Comparison of ENCODE assay signal across 18 cellular contexts in genomic region chr18:70335892-70336726, GRCh38. TPM values are rescaled to one million over a fixed set of nuclear protein-coding genes. Genes with fewer than 3 reads are reported as not detected.
DNase-seq lines count a peak whose midpoint lies in the region; ATAC-seq and TF ChIP-seq lines count a peak whose summit lies in the region.
"Had no signal": no experiment of that assay in that cellular context is flagged by ENCODE, and none has a peak within 500 bp of the region (broad histone marks: within the 10 kb centered on the region; RNA-seq: fewer than 3 reads in every experiment).

No MANE protein-coding gene starts in this region.

- H3K14ac ChIP-seq in IMR-90 (replicated peaks; ENCODE audit: low read depth, low read length) (peak overlapping the region; percentile 89), mesenchymal stem cell (ENCODE audit: low read length in 2 of 2) (no peak overlapping the region)

- H3K27ac ChIP-seq in IMR-90 (ENCODE audit: insufficient read depth, low read length) (no peak overlapping the region), mesenchymal stem cell (ENCODE audit: low read length, poor library complexity, severe bottlenecking) (peak overlapping the region; percentile 48)

- intact Hi-C loops in Calu3 (cut with micrococcal nuclease; ENCODE audit: unreplicated experiment), result loop anchor here (5.0 kb wide), 2 partner anchors 44 to 46 kb away; no protein-coding TSS in a partner anchor
- intact Hi-C loops in IMR-90 (cut with micrococcal nuclease), result no loop called here

- peak overlapping the region in 1 of 2 experiments; percentile 38 for H2BK12ac ChIP-seq in mesenchymal stem cell (ENCODE audit: low read length in 2 of 2)

- H3K36me3 ChIP-seq in IMR-90 (ENCODE audit: control insufficient read depth, insufficient read depth, low read length) (peaks cover 3% of the 10 kb centered on the region; the same call in 1 of the 2 replicates), mesenchymal stem cell (ENCODE audit: control insufficient read depth in 1 of 2, insufficient read depth in 2 of 2, low read depth in 1 of 2, low read length in 2 of 2) (peaks cover 3 to 61% of the 10 kb centered on the region in 2 experiments)

- H3K4me1 ChIP-seq in IMR-90 (ENCODE audit: control insufficient read depth, insufficient read depth, low read length) (peaks cover 6% of the 10 kb centered on the region; the same call in 1 of the 2 replicates), mesenchymal stem cell (ENCODE audit: control insufficient read depth, insufficient read depth, low read depth, low read length) (no peaks in the 10 kb centered on the region)

- no peak for DNase-seq in Calu3
- no peak for DNase-seq in IMR-90
- DNase-seq in chondrocyte (ENCODE audit: low spot score), result no peak
- DNase-seq in mesenchymal stem cell, result peak; percentile 26
- DNase-seq in T-cell, result no peak
- no peak for DNase-seq in stimulated activated CD4-positive, alpha-beta T cell treated with anti-CD3 and anti-CD28 coated beads, Interleukin-2, amount 100 ng/mL, for 24 hours
- DNase-seq: activated gamma-delta T cell; CD4-positive, alpha-beta memory T cell; DND-41; effector memory CD8-positive, alpha-beta T cell; natural killer cell; NCI-H2107; NCI-H524; SHP77 treated with DMSO at 0.1 percent for 48 hours; stimulated activated CD4-positive, alpha-beta T cell treated with anti-CD3 and anti-CD28 coated beads, Interleukin-12 subunit alpha, Interleukin-12 subunit beta, amount 100 ng/mL, for 4 hours; T-helper 17 cell had no signal

- no peak overlapping the region for H3K56ac ChIP-seq in IMR-90 (ENCODE audit: extremely low read depth, insufficient read depth, low read length)

- H3K9me3 Mint-ChIP-seq in Calu3 (ENCODE audit: low read depth, unreplicated experiment) (no peaks in the 10 kb centered on the region), chondrocyte (ENCODE audit: low read depth) (peaks cover 8% of the 10 kb centered on the region), T-cell (peaks cover 0 to 7% (median 7%) of the 10 kb centered on the region in 3 donors)
- H3K9me3 Mint-ChIP-seq: natural killer cell had no signal

- H4K5ac ChIP-seq in IMR-90 (ENCODE audit: low read depth, low read length), result no peak overlapping the region

- H2AFZ ChIP-seq in IMR-90 (replicated peaks; ENCODE audit: low read length, poor library complexity), result no peak overlapping the region
- no peak overlapping the region for H2AFZ ChIP-seq in mesenchymal stem cell (ENCODE audit: low read depth, low read length)

- H3K27me3 ChIP-seq in IMR-90 (ENCODE audit: control insufficient read depth, insufficient read depth, low read length), result no peaks in the 10 kb centered on the region
- H3K27me3 ChIP-seq in mesenchymal stem cell (ENCODE audit: control insufficient read depth in 1 of 2, insufficient read depth in 1 of 2, low read length in 2 of 2), result no peaks in the 10 kb centered on the region

- no CpG with 5 or more reads among the region's 5 CpGs for WGBS in IMR-90 (ENCODE audit: extremely low coverage in 2 of 2, insufficient read length in 1 of 2), 2 experiments
- 85% methylated on average over 4 of the region's 5 CpGs for whole genome bisulfite sequencing in mesenchymal stem cell

- H2AK9ac ChIP-seq in IMR-90 (replicated peaks; ENCODE audit: low read depth, low read length, poor library complexity), result no peak overlapping the region

- peak overlapping the region; percentile 62 for H3K4ac ChIP-seq in IMR-90 (ENCODE audit: low read depth, low read length)
- H3K4ac ChIP-seq in mesenchymal stem cell (ENCODE audit: low read depth in 1 of 2, low read length in 2 of 2), result no peak overlapping the region

- H3K9me1 ChIP-seq in IMR-90 (ENCODE audit: insufficient read depth, low read length), result peaks cover 11% of the 10 kb centered on the region

- TF ChIP-seq POLR2A in IMR-90 (IDR thresholded peaks at IDR 0.05; ENCODE audit: low read depth, low read length), result no peak

- H2BK5ac ChIP-seq in IMR-90 (ENCODE audit: low read depth, low read length, poor library complexity, severe bottlenecking), result peak overlapping the region; percentile 38
- no peak overlapping the region for H2BK5ac ChIP-seq in mesenchymal stem cell (ENCODE audit: low read depth, low read length, poor library complexity, severe bottlenecking)

- peak overlapping the region; percentile 63 for H2AK5ac ChIP-seq in IMR-90 (ENCODE audit: low read depth, low read length)
- H2AK5ac ChIP-seq in mesenchymal stem cell (ENCODE audit: low read length, severe bottlenecking), result peak overlapping the region; percentile 82

- TF ChIP-seq RAD21 in IMR-90 (IDR thresholded peaks at IDR 0.05; ENCODE audit: low read length), result no peak

- H3K79me1 ChIP-seq in IMR-90 (ENCODE audit: low read depth in 1 of 2, low read length in 2 of 2), result peaks cover 14 to 40% of the 10 kb centered on the region in 2 experiments
- peaks cover 6% of the 10 kb centered on the region for H3K79me1 ChIP-seq in mesenchymal stem cell (replicated peaks; ENCODE audit: low read length, poor library complexity, severe bottlenecking)

- H3K9me3 ChIP-seq in IMR-90 (ENCODE audit: control insufficient read depth, insufficient read depth, low read length), result peaks cover 5% of the 10 kb centered on the region; the same call in 1 of the 2 replicates
- peaks cover 18% of the 10 kb centered on the region for H3K9me3 ChIP-seq in mesenchymal stem cell (ENCODE audit: control insufficient read depth, low read length)

- CTCF ChIA-PET in Calu3 (lab: Charles Lee), result no interaction called here
- CTCF ChIA-PET in IMR-90 (lab: Yijun Ruan, JAX), result no interaction called here
- CTCF ChIA-PET in T-cell (lab: Charles Lee), result no interaction called here

- H3K27ac Mint-ChIP-seq in Calu3 (ENCODE audit: unreplicated experiment) (peak overlapping the region; percentile 90), chondrocyte (ENCODE audit: unreplicated experiment) (peak overlapping the region; percentile 34), T-cell (no peak overlapping the region)
- H3K27ac Mint-ChIP-seq: CD4-positive, alpha-beta memory T cell; natural killer cell; T-helper 17 cell had no signal

- in situ Hi-C loops in IMR-90 (cut with MboI; ENCODE audit: low sequenced_read_pairs), result no loop called here

- H2BK120ac ChIP-seq in IMR-90 (ENCODE audit: low read depth, low read length) (peak overlapping the region; percentile 73), mesenchymal stem cell (ENCODE audit: low read depth, low read length) (no peak overlapping the region)

- H4K20me1 ChIP-seq in IMR-90 (ENCODE audit: insufficient read depth, low read length), result no peaks in the 10 kb centered on the region

- H3K9ac ChIP-seq in IMR-90 (ENCODE audit: low read depth, low read length) (no peak overlapping the region), mesenchymal stem cell (ENCODE audit: low read length) (no peak overlapping the region)

- peak overlapping the region; percentile 81 for H2BK20ac ChIP-seq in IMR-90 (ENCODE audit: low read depth, low read length)

- peak overlapping the region; percentile 70; the same call in 1 of the 2 replicates for H4K91ac ChIP-seq in IMR-90 (ENCODE audit: insufficient read depth, low read depth, low read length)
- H4K91ac ChIP-seq in mesenchymal stem cell (ENCODE audit: low read length), result peak overlapping the region; percentile 12

- H3K18ac ChIP-seq in IMR-90 (ENCODE audit: low read depth, low read length) (peak overlapping the region; percentile 38; the same call in 1 of the 2 replicates), mesenchymal stem cell (ENCODE audit: low read depth in 1 of 2, low read length in 2 of 2) (no peak overlapping the region)

- TF ChIP-seq CTCF in Calu3 (IDR thresholded peaks at IDR 0.05; ENCODE audit: unreplicated experiment) (no peak), IMR-90 (conservative IDR thresholded peaks at IDR 0.05; ENCODE audit: low read depth, low read length) (no peak), chondrocyte (IDR thresholded peaks at IDR 0.05) (no peak)

- POLR2A ChIA-PET in IMR-90 (lab: Charles Lee; ENCODE audit: unreplicated experiment) (no interaction called here), T-cell (lab: Charles Lee) (no interaction called here)

- H3K4me1 Mint-ChIP-seq in Calu3 (ENCODE audit: low read depth, unreplicated experiment), result peaks cover 37% of the 10 kb centered on the region
- H3K4me1 Mint-ChIP-seq in chondrocyte (ENCODE audit: low read depth), result peaks cover 38% of the 10 kb centered on the region
- H3K4me1 Mint-ChIP-seq in T-cell, result no peaks in the 10 kb centered on the region
- H3K4me1 Mint-ChIP-seq: CD4-positive, alpha-beta memory T cell; natural killer cell; T-helper 17 cell had no signal

- peak overlapping the region; percentile 17 for H3K23ac ChIP-seq in IMR-90 (ENCODE audit: low read depth, low read length)
- no peak overlapping the region for H3K23ac ChIP-seq in mesenchymal stem cell (ENCODE audit: low read length in 2 of 2)

- dilution Hi-C loops in IMR-90 (cut with HindIII; ENCODE audit: low sequenced_read_pairs, unreplicated experiment), result no loop called here

- H3K27me3 Mint-ChIP-seq in Calu3 (ENCODE audit: unreplicated experiment) (no peaks in the 10 kb centered on the region), chondrocyte (ENCODE audit: low read depth) (no peaks in the 10 kb centered on the region), T-cell (peaks cover 0 to 5% of the 10 kb centered on the region in 2 donors)
- H3K27me3 Mint-ChIP-seq: CD4-positive, alpha-beta memory T cell; effector memory CD8-positive, alpha-beta T cell had no signal

- H3K4me3 Mint-ChIP-seq in Calu3 (ENCODE audit: low read depth, unreplicated experiment) (no peak overlapping the region), chondrocyte (ENCODE audit: unreplicated experiment) (no peak overlapping the region), T-cell (no peak overlapping the region)
- H3K4me3 Mint-ChIP-seq: CD4-positive, alpha-beta memory T cell; effector memory CD8-positive, alpha-beta T cell; natural killer cell; T-helper 17 cell had no signal

- H3K4me2 ChIP-seq in IMR-90 (ENCODE audit: low read depth, low read length) (no peak overlapping the region), mesenchymal stem cell (ENCODE audit: low read length, poor library complexity, severe bottlenecking) (no peak overlapping the region)

- peak overlapping the region; percentile 75; the same call in 2 of the 3 replicates for H2BK15ac ChIP-seq in IMR-90 (ENCODE audit: low read depth, low read length)
- no peak overlapping the region for H2BK15ac ChIP-seq in mesenchymal stem cell (ENCODE audit: low read depth, poor library complexity, severe bottlenecking)

- BruUV-seq in Calu3 (replicated peaks; lab: Mats Ljungman, UMichigan) (no TSS peak), IMR-90 (replicated peaks; lab: Mats Ljungman, UMichigan) (no TSS peak)

- H3K4me3 ChIP-seq in IMR-90 (ENCODE audit: insufficient read depth, low read depth, low read length), result no peak overlapping the region
- H3K4me3 ChIP-seq in mesenchymal stem cell (ENCODE audit: insufficient read depth in 1 of 2, low read depth in 1 of 2, low read length in 2 of 2), result no peak overlapping the region

- ATAC-seq in IMR-90 (ENCODE audit: low read depth), result no peak
- ATAC-seq in T-cell (replicated peaks in 1 of 4), result no peak
- no peak for ATAC-seq in HG03460 (IDR thresholded peaks at IDR 0.05; ENCODE audit: unreplicated experiment)
- no peak for ATAC-seq in HG02884 (IDR thresholded peaks at IDR 0.05; ENCODE audit: unreplicated experiment)
- ATAC-seq: effector memory CD8-positive, alpha-beta T cell; natural killer cell; T-helper 17 cell had no signal

- H3K36me3 Mint-ChIP-seq in Calu3 (ENCODE audit: insufficient read depth, unreplicated experiment), result peaks cover 34% of the 10 kb centered on the region
- peaks cover 13% of the 10 kb centered on the region for H3K36me3 Mint-ChIP-seq in chondrocyte (ENCODE audit: low read depth)
- no peaks in the 10 kb centered on the region for H3K36me3 Mint-ChIP-seq in T-cell
- H3K36me3 Mint-ChIP-seq: CD4-positive, alpha-beta memory T cell; natural killer cell had no signal

- H4K8ac ChIP-seq in IMR-90 (ENCODE audit: low read depth in 2 of 2, low read length in 2 of 2) (no peak overlapping the region; a peak in 1 of 4 replicates), mesenchymal stem cell (ENCODE audit: low read length) (no peak overlapping the region)

RNA-seq across cellular contexts. Expression of gene SOCS6, which starts 47.3 kb away (rescaled TPM):
- total RNA-seq in Calu3 (2022), result 26.1 and 33.0 TPM in 2 replicates
- total RNA-seq in IMR-90 (2012; rRNA removed), result 53.9 and 57.4 TPM in 2 replicates
- 21.3 and 21.8 TPM in 2 replicates for polyA plus RNA-seq in IMR-90 (2012; rRNA removed)
- 8.5 and 13.0 TPM in 2 replicates for polyA plus RNA-seq in IMR-90 (2012; cell fraction: cytosol; rRNA removed)
- polyA plus RNA-seq in IMR-90 (2012; cell fraction: nucleus; rRNA removed; ENCODE audit: low replicate concordance), result 11.5 and 16.7 TPM in 2 replicates
- 16.4 to 18.5 TPM (median 17.3 TPM) in 3 replicates for total RNA-seq in chondrocyte
- polyA plus RNA-seq in mesenchymal stem cell (2013, experiment 1 of 2), result 14.7 TPM
- polyA plus RNA-seq in mesenchymal stem cell (2013, experiment 2 of 2), result 13.9 TPM
- 1 to 10 TPM in 3 of 5 donors, under 1 TPM in 2; 0.30 to 2.1 (median 1.3) TPM for total RNA-seq in T-cell

Comparison
In these comparisons a context has a peak if more than half of its experiments do, and no peak if none do; other contexts are left out.
1. H3K27ac Mint-ChIP-seq: peak in Calu3 (single experiment) and chondrocyte (single experiment); none in T-cell (0 of 2).